In genomic region chr15:96321422-96322391, GRCh38 we compare ENCODE assay signal across 11 cellular contexts. TPM values are rescaled to one million over a fixed set of nuclear protein-coding genes. Genes with fewer than 3 reads are reported as not detected.
DNase-seq lines count a peak whose midpoint lies in the region; ATAC-seq and TF ChIP-seq lines count a peak whose summit lies in the region.
"Had no signal": no experiment of that assay in that cellular context is flagged by ENCODE, and none has a peak within 500 bp of the region (broad histone marks: within the 10 kb centered on the region; RNA-seq: fewer than 3 reads in every experiment).

No MANE protein-coding gene starts in this region.

- ATAC-seq in upper lobe of right lung: peak; percentile 58

- peak in 1 of 4 donors; percentile 29 for TF ChIP-seq POLR2A in esophagus squamous epithelium (IDR thresholded peaks at IDR 0.05)

- H3K36me3 ChIP-seq in esophagus squamous epithelium (no peaks in the 10 kb centered on the region), upper lobe of right lung (no peaks in the 10 kb centered on the region)

- TF ChIP-seq CTCF in esophagus squamous epithelium (IDR thresholded peaks at IDR 0.05): peak in 1 of 6 experiments; percentile 14
- no peak for TF ChIP-seq CTCF in mesothelial cell of epicardium (IDR thresholded peaks at IDR 0.05; ENCODE audit: unreplicated experiment)
- peak; percentile 10 for TF ChIP-seq CTCF in upper lobe of right lung (IDR thresholded peaks at IDR 0.05)

- H3K27me3 Mint-ChIP-seq in mesothelial cell of epicardium (ENCODE audit: low read depth): no peaks in the 10 kb centered on the region
- H3K27me3 Mint-ChIP-seq in activated T-helper 2 cell treated with anti-CD3 and anti-CD28 coated beads, Interferon-gamma antibody, Interleukin-2, Interleukin-4, amounts not matched to agents 10 μg/mL and 5 μg/mL and 100 μg/mL, durations not matched to agents 14 hours and 24 hours and 36 hours (ENCODE audit: low read depth): peaks cover 70% of the 10 kb centered on the region

- intact Hi-C loops in esophagus squamous epithelium (cut with DNase I): no loop called here
- intact Hi-C loops in upper lobe of right lung (cut with DNase I): no loop called here
- intact Hi-C loops in activated T-helper 2 cell treated with anti-CD3 and anti-CD28 coated beads, Interferon-gamma antibody, Interleukin-2, Interleukin-4, amounts not matched to agents 10 μg/mL and 5 μg/mL and 100 μg/mL, durations not matched to agents 14 hours and 24 hours and 36 hours (cut with micrococcal nuclease): loop anchor here (10.0 kb wide), 1 partner anchor 913 kb away; no protein-coding TSS in a partner anchor

- H3K9me3 ChIP-seq in esophagus squamous epithelium: no peaks in the 10 kb centered on the region
- no peaks in the 10 kb centered on the region for H3K9me3 ChIP-seq in upper lobe of right lung

- no peaks in the 10 kb centered on the region for H3K36me3 Mint-ChIP-seq in mesothelial cell of epicardium
- no peaks in the 10 kb centered on the region for H3K36me3 Mint-ChIP-seq in activated T-helper 2 cell treated with anti-CD3 and anti-CD28 coated beads, Interferon-gamma antibody, Interleukin-2, Interleukin-4, amounts not matched to agents 10 μg/mL and 5 μg/mL and 100 μg/mL, durations not matched to agents 14 hours and 24 hours and 36 hours (ENCODE audit: low read depth)
- H3K36me3 Mint-ChIP-seq: IgD-negative memory B cell had no signal

- peak in 2 of 3 experiments; percentile 60 to 70 for DNase-seq in NCI-H1417 (lab: John Stamatoyannopoulos, UW)
- no peak for DNase-seq in NCI-H1417 treated with DMSO at 0.1 percent for 48 hours (lab: John Stamatoyannopoulos, UW)
- DNase-seq in esophagus squamous epithelium (lab: John Stamatoyannopoulos, UW): no peak
- DNase-seq in mesothelial cell of epicardium (ENCODE audit: low spot score in 2 of 2, unreplicated experiment in 2 of 2): peak in 1 of 2 experiments; percentile 61
- DNase-seq in upper lobe of right lung: peak; percentile 67
- DNase-seq in NCI-H2227 treated with DMSO at 0.1 percent for 48 hours (lab: John Stamatoyannopoulos, UW): no peak
- DNase-seq in activated T-helper 2 cell treated with anti-CD3 and anti-CD28 coated beads, Interferon-gamma antibody, Interleukin-2, Interleukin-4, amounts not matched to agents 10 μg/mL and 5 μg/mL and 100 μg/mL, durations not matched to agents 14 hours and 24 hours and 36 hours (ENCODE audit: low spot score): no peak
- DNase-seq in caudate nucleus (lab: John Stamatoyannopoulos, UW): no peak

- peaks cover 6 to 52% (median 10%) of the 10 kb centered on the region in 3 donors for H3K4me1 ChIP-seq in esophagus squamous epithelium
- H3K4me1 ChIP-seq in upper lobe of right lung: no peaks in the 10 kb centered on the region

- peaks cover 67% of the 10 kb centered on the region for H3K4me1 Mint-ChIP-seq in mesothelial cell of epicardium
- H3K4me1 Mint-ChIP-seq in activated T-helper 2 cell treated with anti-CD3 and anti-CD28 coated beads, Interferon-gamma antibody, Interleukin-2, Interleukin-4, amounts not matched to agents 10 μg/mL and 5 μg/mL and 100 μg/mL, durations not matched to agents 14 hours and 24 hours and 36 hours (ENCODE audit: low read depth): peaks cover 2% of the 10 kb centered on the region

- H3K27ac Mint-ChIP-seq in mesothelial cell of epicardium: peak overlapping the region; percentile 89
- H3K27ac Mint-ChIP-seq in activated T-helper 2 cell treated with anti-CD3 and anti-CD28 coated beads, Interferon-gamma antibody, Interleukin-2, Interleukin-4, amounts not matched to agents 10 μg/mL and 5 μg/mL and 100 μg/mL, durations not matched to agents 14 hours and 24 hours and 36 hours: no peak overlapping the region
- H3K27ac Mint-ChIP-seq: IgD-negative memory B cell had no signal

- H3K9me3 Mint-ChIP-seq in mesothelial cell of epicardium: no peaks in the 10 kb centered on the region
- no peaks in the 10 kb centered on the region for H3K9me3 Mint-ChIP-seq in activated T-helper 2 cell treated with anti-CD3 and anti-CD28 coated beads, Interferon-gamma antibody, Interleukin-2, Interleukin-4, amounts not matched to agents 10 μg/mL and 5 μg/mL and 100 μg/mL, durations not matched to agents 14 hours and 24 hours and 36 hours

- H3K27me3 ChIP-seq in esophagus squamous epithelium (peaks cover 0 to 95% (median 8%) of the 10 kb centered on the region in 4 donors), upper lobe of right lung (peaks cover 49% of the 10 kb centered on the region)

- H3K4me3 ChIP-seq in esophagus squamous epithelium (peak overlapping the region; percentile 25 to 62 (median 53)), upper lobe of right lung (peak overlapping the region; percentile 54)

- 7 to 18% methylated on average over 21 to 33 of the region's 67 CpGs for WGBS in esophagus squamous epithelium, 2 donors

- peak overlapping the region; percentile 69 for H3K4me3 Mint-ChIP-seq in mesothelial cell of epicardium
- H3K4me3 Mint-ChIP-seq in activated T-helper 2 cell treated with anti-CD3 and anti-CD28 coated beads, Interferon-gamma antibody, Interleukin-2, Interleukin-4, amounts not matched to agents 10 μg/mL and 5 μg/mL and 100 μg/mL, durations not matched to agents 14 hours and 24 hours and 36 hours (ENCODE audit: low read depth): no peak overlapping the region

- H3K27ac ChIP-seq in esophagus squamous epithelium (peak overlapping the region; percentile 78 to 97 (median 94)), upper lobe of right lung (peak overlapping the region; percentile 90), caudate nucleus (ENCODE audit: low read depth, low read length) (no peak overlapping the region)
- H3K27ac ChIP-seq: 22Rv1 had no signal

RNA-seq across cellular contexts. Expression of gene NR2F2, which starts 8.8 kb away (rescaled TPM):
- total RNA-seq in esophagus squamous epithelium (10 to 100 TPM in 1 of 4 donors, 1 to 10 TPM in 3; 3.7 to 15.6 (median 6.4) TPM), mesothelial cell of epicardium (126 to 134 TPM (median 128 TPM) in 3 replicates), upper lobe of right lung (88.1 TPM)
- not detected in 2 replicates for total RNA-seq in activated T-helper 2 cell treated with anti-CD3 and anti-CD28 coated beads, Interferon-gamma antibody, Interleukin-2, Interleukin-4, amounts not matched to agents 10 μg/mL and 5 μg/mL and 100 μg/mL, durations not matched to agents 14 hours and 24 hours and 36 hours
- total RNA-seq: T-helper 2 cell treated with Interferon-gamma antibody and Interleukin-4, amounts not matched to agents 100 ng/mL and 5 ng/mL, for 36 hours had no signal

Comparison
In these comparisons a context has a peak if more than half of its experiments do, and no peak if none do; other contexts are left out.
1. DNase-seq: peak in NCI-H1417 (2 of 3) and upper lobe of right lung (single experiment); none in NCI-H1417 treated with DMSO at 0.1 percent for 48 hours (single experiment), esophagus squamous epithelium (single experiment), NCI-H2227 treated with DMSO at 0.1 percent for 48 hours (single experiment), activated T-helper 2 cell treated with anti-CD3 and anti-CD28 coated beads, Interferon-gamma antibody, Interleukin-2, Interleukin-4, amounts not matched to agents 10 μg/mL and 5 μg/mL and 100 μg/mL, durations not matched to agents 14 hours and 24 hours and 36 hours (single experiment) and caudate nucleus (0 of 61).